In the genomic region with DNA sequence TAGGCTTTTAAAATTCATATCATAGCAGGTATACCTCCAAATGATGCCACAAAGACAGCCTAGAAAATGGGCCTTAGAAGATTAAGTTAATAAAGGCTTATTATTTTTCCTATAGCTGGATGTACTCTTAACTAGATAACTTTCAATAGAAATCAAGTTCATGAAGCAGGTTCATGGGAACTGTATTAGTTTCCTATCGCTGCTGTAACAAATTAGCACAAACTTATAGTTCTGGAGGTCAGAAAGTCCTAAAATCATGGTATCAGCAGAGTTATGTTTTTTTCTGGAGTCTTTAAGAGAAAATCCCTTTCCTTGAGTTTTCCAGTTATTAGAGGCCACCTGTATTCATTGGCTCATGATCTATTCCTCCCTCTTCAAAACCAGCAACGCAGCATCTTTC, we compare ENCODE assay signal across 8 cellular contexts.
"Had no signal": no experiment of that assay in that cellular context is flagged by ENCODE, and none has a peak within 500 bp of the region (broad histone marks: within the 10 kb centered on the region; RNA-seq: fewer than 3 reads in every experiment).

No MANE protein-coding gene starts in this region.

- FAIRE-seq: G401.6, GM12878, GM12891, GM12892, GM18507, GM19239 had no signal

- DNase-seq: GDM1, GF-D8 had no signal

- ATAC-seq: GM12878 had no signal

- H3K4me3 ChIP-seq: GM12878 had no signal
